Comparison of ENCODE assay signal across 8 cellular contexts in genomic region chr20:3768342-3769130, GRCh38. TPM values are rescaled to one million over a fixed set of nuclear protein-coding genes. Genes with fewer than 3 reads are reported as not detected.
DNase-seq lines count a peak whose midpoint lies in the region; ATAC-seq and TF ChIP-seq lines count a peak whose summit lies in the region.

No MANE protein-coding gene starts in this region.

- peaks cover 39% of the 10 kb centered on the region for H3K4me1 ChIP-seq in suprapubic skin

- TF ChIP-seq EP300 in suprapubic skin (IDR thresholded peaks at IDR 0.05), result no peak

- H3K27me3 ChIP-seq in suprapubic skin, result no peaks in the 10 kb centered on the region

- ATAC-seq in GM21619 (IDR thresholded peaks at IDR 0.05; ENCODE audit: unreplicated experiment), result peak; percentile 29

- no peaks in the 10 kb centered on the region for H3K36me3 ChIP-seq in suprapubic skin

- H3K27ac ChIP-seq in suprapubic skin, result peak overlapping the region; percentile 83

- WGBS in suprapubic skin, result 3% methylated on average over 8 of the region's 51 CpGs

- TF ChIP-seq POLR2A in suprapubic skin (IDR thresholded peaks at IDR 0.05), result no peak

- H3K9me3 ChIP-seq in suprapubic skin, result no peaks in the 10 kb centered on the region

- peak overlapping the region; percentile 64 for H3K4me3 ChIP-seq in suprapubic skin

- peak; percentile 35 for DNase-seq in DMS153 (lab: John Stamatoyannopoulos, UW)
- DNase-seq in LHCN-M2 (ENCODE audit: low read depth), result peak; percentile 85
- DNase-seq in SIG-M5 treated with dmso at 0.1 percent for 504 hours (lab: John Stamatoyannopoulos, UW; ENCODE audit: unreplicated experiment), result peak; percentile 89
- peak; percentile 71 for DNase-seq in activated gamma-delta T cell treated with anti-CD3 and anti-CD28 coated beads, Interleukin-2, amount 50 U/mL, for 16 hours (ENCODE audit: low read depth)
- peak; percentile 59 for DNase-seq in foreskin melanocyte
- DNase-seq in occipital lobe (lab: John Stamatoyannopoulos, UW), result peak; percentile 64
- peak in 1 of 2 donors; percentile 88 for DNase-seq in suprapubic skin (ENCODE audit: low spot score in 2 of 2)

- peak in 1 of 2 donors; percentile 54 for TF ChIP-seq CTCF in suprapubic skin (IDR thresholded peaks at IDR 0.05)

RNA-seq across cellular contexts. Expression of gene ADISSP, which starts 1.0 kb away (rescaled TPM):
- total RNA-seq in LHCN-M2 (2014; rRNA removed) (84.3 and 85.6 TPM in 2 replicates), occipital lobe (18.9 TPM), suprapubic skin (10 to 100 TPM in 3 of 4 donors, 1 to 10 TPM in 1; 8.4 to 20.3 (median 18.9) TPM)
- polyA plus RNA-seq in LHCN-M2 (2012), result 69.6 TPM

RNA-seq across cellular contexts. Expression of gene SPEF1, which starts 12.7 kb away (rescaled TPM):
- 0.46 and 0.71 TPM in 2 replicates for total RNA-seq in LHCN-M2 (2014; rRNA removed)
- polyA plus RNA-seq in LHCN-M2 (2012), result 0.19 TPM
- 0.16 TPM for total RNA-seq in occipital lobe
- not detected for total RNA-seq in suprapubic skin

RNA-seq across cellular contexts. Expression of gene CENPB, which starts 18.0 kb away (rescaled TPM):
- total RNA-seq in LHCN-M2 (2014; rRNA removed) (163 and 173 TPM in 2 replicates), occipital lobe (55.4 TPM), suprapubic skin (10 to 100 TPM; 57.0 to 81.4 (median 66.4) TPM)
- 105 TPM for polyA plus RNA-seq in LHCN-M2 (2012)

RNA-seq across cellular contexts. Expression of gene CDC25B, which starts 27.6 kb away (rescaled TPM):
- total RNA-seq in LHCN-M2 (2014; rRNA removed), result 80.0 and 100 TPM in 2 replicates
- polyA plus RNA-seq in LHCN-M2 (2012), result 66.9 TPM
- 4.5 TPM for total RNA-seq in occipital lobe
- total RNA-seq in suprapubic skin, result 10 to 100 TPM; 12.7 to 34.4 (median 23.3) TPM

RNA-seq across cellular contexts. Expression of gene HSPA12B, which starts 36.1 kb away (rescaled TPM):
- total RNA-seq in LHCN-M2 (2014; rRNA removed), result not detected in 2 replicates
- 0.09 TPM for polyA plus RNA-seq in LHCN-M2 (2012)
- total RNA-seq in occipital lobe, result 1.7 TPM
- 1 to 10 TPM; 1.9 to 8.7 (median 4.4) TPM for total RNA-seq in suprapubic skin
